In genomic region chrX:109533005-109533404, GRCh38 we compare ENCODE assay signal across 21 cellular contexts. TPM values are rescaled to one million over a fixed set of nuclear protein-coding genes. Genes with fewer than 3 reads are reported as not detected.
DNase-seq lines count a peak whose midpoint lies in the region; ATAC-seq and TF ChIP-seq lines count a peak whose summit lies in the region.
"Had no signal": no experiment of that assay in that cellular context is flagged by ENCODE, and none has a peak within 500 bp of the region (broad histone marks: within the 10 kb centered on the region; RNA-seq: fewer than 3 reads in every experiment).

No MANE protein-coding gene starts in this region.

- H3K4me1 Mint-ChIP-seq in stimulated activated effector memory CD8-positive, alpha-beta T cell treated with anti-CD3 and anti-CD28 coated beads, Interleukin-12 subunit alpha, Interleukin-12 subunit beta, amount 100 ng/mL, for 72 hours, result peaks cover 10% of the 10 kb centered on the region
- H3K4me1 Mint-ChIP-seq: activated T-helper 17 cell treated with anti-CD3 and anti-CD28 coated beads, Interleukin-2, amount 50 U/mL, for 72 hours had no signal

- intact Hi-C loops in testis (cut with DNase I; ENCODE audit: low total_unique reads), result no loop called here

- ATAC-seq in GM18858 (IDR thresholded peaks at IDR 0.05; ENCODE audit: unreplicated experiment), result peak; percentile 27
- no peak for ATAC-seq in stimulated activated effector memory CD8-positive, alpha-beta T cell treated with anti-CD3 and anti-CD28 coated beads, Interleukin-12 subunit alpha, Interleukin-12 subunit beta, amount 100 ng/mL, for 72 hours
- ATAC-seq: activated T-helper 17 cell treated with anti-CD3 and anti-CD28 coated beads, Interleukin-2, amount 50 U/mL, for 72 hours; gastrocnemius medialis; lower lobe of right lung; T-cell had no signal

- H3K36me3 ChIP-seq in neutrophil, result no peaks in the 10 kb centered on the region
- H3K36me3 ChIP-seq in testis (ENCODE audit: low read depth, missing control alignments), result no peaks in the 10 kb centered on the region
- H3K36me3 ChIP-seq: BE2C, brain microvascular endothelial cell, gastrocnemius medialis, lower lobe of right lung, thoracic aorta had no signal

- no peak overlapping the region for H3K27ac Mint-ChIP-seq in stimulated activated effector memory CD8-positive, alpha-beta T cell treated with anti-CD3 and anti-CD28 coated beads, Interleukin-12 subunit alpha, Interleukin-12 subunit beta, amount 100 ng/mL, for 72 hours
- H3K27ac Mint-ChIP-seq: activated T-helper 17 cell treated with anti-CD3 and anti-CD28 coated beads, Interleukin-2, amount 50 U/mL, for 72 hours; T-cell had no signal

- H3K27me3 ChIP-seq in neutrophil, result no peaks in the 10 kb centered on the region
- H3K27me3 ChIP-seq in testis, result no peaks in the 10 kb centered on the region
- H3K27me3 ChIP-seq: BE2C, brain microvascular endothelial cell had no signal

- no peak for TF ChIP-seq POLR2A in testis (IDR thresholded peaks at IDR 0.05)

- peak; percentile 3 for DNase-seq in Jurkat, Clone E6-1 (ENCODE audit: low read depth, low spot score)
- DNase-seq in SKM-1 (lab: John Stamatoyannopoulos, UW; ENCODE audit: unreplicated experiment) (peak; percentile 23), testis (no peak), DMS114 treated with DMSO at 0.1 percent for 48 hours (lab: John Stamatoyannopoulos, UW; ENCODE audit: unreplicated experiment) (no peak)
- no peak for DNase-seq in stimulated activated effector memory CD8-positive, alpha-beta T cell treated with anti-CD3 and anti-CD28 coated beads, Interleukin-12 subunit alpha, Interleukin-12 subunit beta, amount 100 ng/mL, for 72 hours (ENCODE audit: low spot score in 2 of 2)
- DNase-seq: BE2C; DMS53; gastrocnemius medialis; lower lobe of right lung; NCI-H1105; NCI-H526 treated with DMSO at 0.1 percent for 48 hours; posterior cingulate gyrus; stimulated activated CD4-positive, alpha-beta T cell treated with anti-CD3 and anti-CD28 coated beads, Interleukin-4, amount 100 ng/mL, for 24 hours; T-cell had no signal

- TF ChIP-seq CTCF in neutrophil (IDR thresholded peaks at IDR 0.05) (no peak), testis (IDR thresholded peaks at IDR 0.05) (no peak)

- 28 to 38% methylated on average over 1 of the region's 1 CpG for WGBS in testis, 2 donors

- H3K27ac ChIP-seq in neutrophil (peak overlapping the region; percentile 71), testis (no peak overlapping the region)
- H3K27ac ChIP-seq: brain microvascular endothelial cell, gastrocnemius medialis, lower lobe of right lung, thoracic aorta had no signal

- H3K36me3 Mint-ChIP-seq in stimulated activated effector memory CD8-positive, alpha-beta T cell treated with anti-CD3 and anti-CD28 coated beads, Interleukin-12 subunit alpha, Interleukin-12 subunit beta, amount 100 ng/mL, for 72 hours, result peaks cover 8% of the 10 kb centered on the region
- H3K36me3 Mint-ChIP-seq: T-cell had no signal

- peaks cover 4% of the 10 kb centered on the region for H3K9me3 Mint-ChIP-seq in stimulated activated effector memory CD8-positive, alpha-beta T cell treated with anti-CD3 and anti-CD28 coated beads, Interleukin-12 subunit alpha, Interleukin-12 subunit beta, amount 100 ng/mL, for 72 hours

- H3K4me1 ChIP-seq in neutrophil (ENCODE audit: control insufficient read depth in 1 of 2, insufficient read depth in 1 of 2, low read depth in 1 of 2, low read length in 1 of 2) (peaks cover 27 to 28% of the 10 kb centered on the region in 2 experiments), testis (no peaks in the 10 kb centered on the region)
- H3K4me1 ChIP-seq: BE2C, gastrocnemius medialis, lower lobe of right lung had no signal

- H3K4me3 Mint-ChIP-seq in stimulated activated effector memory CD8-positive, alpha-beta T cell treated with anti-CD3 and anti-CD28 coated beads, Interleukin-12 subunit alpha, Interleukin-12 subunit beta, amount 100 ng/mL, for 72 hours, result no peak overlapping the region
- H3K4me3 Mint-ChIP-seq: T-cell had no signal

- no peak overlapping the region for H3K4me3 ChIP-seq in Jurkat, Clone E6-1 (ENCODE audit: low read length)
- H3K4me3 ChIP-seq in neutrophil (ENCODE audit: low read depth in 1 of 2, low read length in 1 of 2), result peak overlapping the region; percentile 15 to 21
- H3K4me3 ChIP-seq in testis, result no peak overlapping the region
- H3K4me3 ChIP-seq: gastrocnemius medialis, lower lobe of right lung, thoracic aorta had no signal

- H3K9me3 ChIP-seq in neutrophil, result no peaks in the 10 kb centered on the region
- H3K9me3 ChIP-seq in testis, result no peaks in the 10 kb centered on the region
- H3K9me3 ChIP-seq: BE2C, gastrocnemius medialis, lower lobe of right lung, thoracic aorta had no signal

RNA-seq across cellular contexts. Expression of gene NXT2, which starts 3.6 kb away (rescaled TPM):
- polyA plus RNA-seq in Jurkat, Clone E6-1 (2012; ENCODE audit: insufficient read depth, insufficient read length), result 12.0 TPM
- total RNA-seq in testis, result 10 to 100 TPM; 55.6 to 66.8 TPM
- 41.4 TPM for polyA plus RNA-seq in testis (ENCODE audit: insufficient read depth, low read depth, low replicate concordance)

RNA-seq across cellular contexts. Expression of gene GUCY2F, which starts 51.1 kb away (rescaled TPM):
- not detected for polyA plus RNA-seq in Jurkat, Clone E6-1 (2012; ENCODE audit: insufficient read depth, insufficient read length)
- total RNA-seq in testis, result under 1 TPM; 0.55 to 0.56 TPM
- polyA plus RNA-seq in testis (ENCODE audit: insufficient read depth, low read depth, low replicate concordance), result 0.32 TPM
- total RNA-seq: activated T-helper 17 cell treated with anti-CD3 and anti-CD28 coated beads, Interleukin-2, amount 50 U/mL, for 72 hours; dermis blood vessel endothelial cell; gastrocnemius medialis; skeletal muscle tissue; T-cell; thoracic aorta had no signal

Comparison
In these comparisons a context has a peak if more than half of its experiments do, and no peak if none do; other contexts are left out.
1. DNase-seq: peak in Jurkat, Clone E6-1 (single experiment) and SKM-1 (single experiment); none in testis (single experiment), DMS114 treated with DMSO at 0.1 percent for 48 hours (single experiment) and stimulated activated effector memory CD8-positive, alpha-beta T cell treated with anti-CD3 and anti-CD28 coated beads, Interleukin-12 subunit alpha, Interleukin-12 subunit beta, amount 100 ng/mL, for 72 hours (0 of 2).
2. H3K4me3 ChIP-seq: peak in neutrophil (2 of 2); none in Jurkat, Clone E6-1 (single experiment) and testis (0 of 2).